Comparison of ENCODE assay signal across 19 cellular contexts in genomic region chr10:78170026-78170475, GRCh38.
DNase-seq lines count a peak whose midpoint lies in the region; ATAC-seq and TF ChIP-seq lines count a peak whose summit lies in the region.
"Had no signal": no experiment of that assay in that cellular context is flagged by ENCODE, and none has a peak within 500 bp of the region (broad histone marks: within the 10 kb centered on the region; RNA-seq: fewer than 3 reads in every experiment).

No MANE protein-coding gene starts in this region.

- H3K79me2 ChIP-seq in OCI-LY7 (ENCODE audit: insufficient read depth, low read depth, low read length) = no peaks in the 10 kb centered on the region

- CTCF ChIA-PET in OCI-LY7 (lab: Charles Lee; ENCODE audit: unreplicated experiment) = no interaction called here

- POLR2A ChIA-PET in OCI-LY7 (lab: Charles Lee) = interaction anchor here (1.1 kb wide), 1 partner anchor 11 kb away, joined by 4 read pairs; no protein-coding TSS in a partner anchor

- intact Hi-C loops in OCI-LY7 (cut with micrococcal nuclease; ENCODE audit: unreplicated experiment) (no loop called here), psoas muscle (cut with DNase I) (no loop called here)

- H3K27me3 ChIP-seq in psoas muscle (ENCODE audit: insufficient read depth in 3 of 3, low read length in 2 of 3) = peaks cover 0 to 1% (median 0%) of the 10 kb centered on the region in 3 donors
- H3K27me3 ChIP-seq: thyroid gland had no signal

- DNase-seq in EL = peak; percentile 56
- DNase-seq in OCI-LY7 (ENCODE audit: low spot score) = no peak
- peak; percentile 9 for DNase-seq in skeletal muscle cell (ENCODE audit: low read depth)
- no peak for DNase-seq in NCI-H1048 (lab: John Stamatoyannopoulos, UW)
- no peak for DNase-seq in GM10266 (ENCODE audit: extremely low spot score)
- no peak for DNase-seq in psoas muscle
- DNase-seq: activated CD4-positive, alpha-beta memory T cell treated with anti-CD3 and anti-CD28 coated beads for 36 hours; anterior cingulate cortex; Calu3; GDM1; GOT3; MM.1S; NCI-H146; NCI-H748 treated with DMSO at 0.1 percent for 48 hours; SHP77 treated with DMSO at 0.1 percent for 48 hours; stimulated activated CD4-positive, alpha-beta T cell treated with anti-CD3 and anti-CD28 coated beads, Interleukin-15, amount 100 ng/mL, for 24 hours; thyroid gland had no signal

- H3K36me3 ChIP-seq in OCI-LY7 (ENCODE audit: insufficient read depth, low read length) = no peaks in the 10 kb centered on the region
- no peaks in the 10 kb centered on the region for H3K36me3 ChIP-seq in psoas muscle (ENCODE audit: insufficient read depth in 1 of 2, low read depth in 1 of 2)
- H3K36me3 ChIP-seq: thyroid gland had no signal

- ATAC-seq in esophagus mucosa = peak; percentile 85
- no peak for ATAC-seq in psoas muscle

- TF ChIP-seq CTCF in OCI-LY7 (conservative IDR thresholded peaks at IDR 0.05; ENCODE audit: low read length) = no peak
- TF ChIP-seq CTCF in GM10266 (IDR thresholded peaks at IDR 0.05; ENCODE audit: control insufficient read depth, insufficient read depth, low read depth, missing control alignments) = no peak
- TF ChIP-seq CTCF in psoas muscle (IDR thresholded peaks at IDR 0.05) = no peak

- H3K4me3 ChIP-seq in OCI-LY7 (ENCODE audit: low read depth, low read length, poor library complexity, severe bottlenecking) (no peak overlapping the region), skeletal muscle cell (ENCODE audit: low read depth, low read length) (no peak overlapping the region), psoas muscle (no peak overlapping the region)
- H3K4me3 ChIP-seq: thyroid gland had no signal

- no peaks in the 10 kb centered on the region for H3K9me2 ChIP-seq in OCI-LY7 (ENCODE audit: insufficient read depth, low read length)

- H3K4me2 ChIP-seq in OCI-LY7 (ENCODE audit: low read length) = peak overlapping the region; percentile 6; the same call in 1 of the 2 replicates

- no peaks in the 10 kb centered on the region for H4K20me1 ChIP-seq in OCI-LY7 (ENCODE audit: insufficient read depth, low read length)

- peaks cover 58% of the 10 kb centered on the region for H3K4me1 ChIP-seq in OCI-LY7 (ENCODE audit: insufficient read depth, low read length, poor library complexity, severe bottlenecking)
- H3K4me1 ChIP-seq in psoas muscle = no peaks in the 10 kb centered on the region
- H3K4me1 ChIP-seq: thyroid gland had no signal

- H3K27ac ChIP-seq in OCI-LY7 (ENCODE audit: low read depth, low read length, poor library complexity, severe bottlenecking) = no peak overlapping the region
- no peak overlapping the region for H3K27ac ChIP-seq in psoas muscle
- H3K27ac ChIP-seq: thyroid gland, VCaP had no signal

- WGBS in psoas muscle, 3 donors = 85 to 91% (median 87%) methylated on average over 3 of the region's 3 CpGs

- 0 out of 2 replicates have a peak, but pooled peaks cover 5% of the 10 kb centered on the region for H3K9me3 ChIP-seq in OCI-LY7 (ENCODE audit: low read length)
- no peaks in the 10 kb centered on the region for H3K9me3 ChIP-seq in psoas muscle
- H3K9me3 ChIP-seq: thyroid gland had no signal

- BruUV-seq in OCI-LY7 (replicated peaks; lab: Mats Ljungman, UMichigan) = no TSS peak

- peak overlapping the region; percentile 27; the same call in 1 of the 2 replicates for H2AFZ ChIP-seq in OCI-LY7 (ENCODE audit: low read length)

Comparison
In these comparisons a context has a peak if more than half of its experiments do, and no peak if none do; other contexts are left out.
1. DNase-seq: peak in EL (single experiment) and skeletal muscle cell (single experiment); none in OCI-LY7 (single experiment), NCI-H1048 (single experiment), GM10266 (single experiment) and psoas muscle (0 of 2).